9 cellular contexts compared by ENCODE assay signal in the genomic region with DNA sequence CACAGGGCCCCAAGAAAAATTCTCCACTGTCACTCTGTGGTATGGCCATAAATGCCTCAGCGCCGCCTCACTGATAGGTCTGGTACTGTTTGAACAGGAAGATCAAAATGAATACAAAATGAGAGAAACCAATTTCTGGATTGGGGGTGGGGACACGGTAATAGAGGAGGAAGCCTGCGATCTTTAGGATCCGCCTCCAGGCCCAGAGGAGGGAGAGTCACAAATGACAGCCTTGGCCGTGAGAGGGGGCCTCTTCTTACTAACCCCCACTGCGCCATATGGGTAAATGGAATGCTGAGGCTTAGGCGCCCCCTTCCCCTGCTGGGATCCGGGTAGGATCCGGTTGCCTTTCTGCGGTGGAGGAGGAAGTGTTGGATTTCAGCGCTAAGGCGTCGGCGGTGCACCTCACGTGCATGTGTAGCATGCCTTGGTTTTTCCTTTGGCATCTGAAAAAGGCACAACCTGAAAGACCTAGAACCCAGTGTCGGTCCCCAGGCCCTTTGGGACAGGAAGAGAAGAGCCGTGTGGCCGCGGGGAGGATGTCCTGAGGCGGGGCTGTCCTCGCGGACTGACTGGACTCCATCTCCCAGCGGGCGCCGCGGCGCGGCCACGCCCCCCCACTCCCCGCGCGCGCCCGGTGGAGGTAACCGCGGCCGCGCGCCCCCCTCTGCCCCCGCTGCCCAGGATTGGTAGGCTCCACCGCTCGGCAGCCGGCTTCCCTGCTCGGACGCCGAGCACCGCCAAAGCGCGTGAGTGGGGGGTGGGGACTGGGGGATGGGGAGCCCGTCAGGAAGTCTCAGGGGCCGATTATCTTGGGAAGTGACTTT. TPM values are rescaled to one million over a fixed set of nuclear protein-coding genes. Genes with fewer than 3 reads are reported as not detected.
DNase-seq lines count a peak whose midpoint lies in the region; ATAC-seq and FAIRE-seq lines count a peak whose summit lies in the region.
"Had no signal": no experiment of that assay in that cellular context is flagged by ENCODE, and none has a peak within 500 bp of the region (broad histone marks: within the 10 kb centered on the region; RNA-seq: fewer than 3 reads in every experiment).

No MANE protein-coding gene starts in this region.

- peak overlapping the region; percentile 98 for H3K27ac ChIP-seq in mesodermal cell (ENCODE audit: low read depth, low read length, severe bottlenecking)

- peaks cover 9% of the 10 kb centered on the region for H3K36me3 ChIP-seq in NT2/D1 (ENCODE audit: insufficient read depth, insufficient read length, low read length)
- no peaks in the 10 kb centered on the region for H3K36me3 ChIP-seq in endocrine pancreas (ENCODE audit: control insufficient read depth, insufficient read depth, low read length)
- peaks cover 8% of the 10 kb centered on the region for H3K36me3 ChIP-seq in mesodermal cell (ENCODE audit: control insufficient read depth, insufficient read depth, low read length)

- FAIRE-seq in HTR-8/SVneo (lab: Jason Lieb, UNC): no peak
- FAIRE-seq: islet of Langerhans had no signal

- H3K4me3 ChIP-seq in NT2/D1 (ENCODE audit: insufficient read length, low read depth) (peak overlapping the region; percentile 47), endocrine pancreas (ENCODE audit: control insufficient read depth, insufficient read depth, low read length) (peak overlapping the region; percentile 48), mesodermal cell (ENCODE audit: extremely low read depth, insufficient read depth, low read length, poor library complexity, severe bottlenecking) (peak overlapping the region; percentile 70)

- H3K27me3 ChIP-seq in NT2/D1 (ENCODE audit: insufficient read depth, insufficient read length) (no peaks in the 10 kb centered on the region), endocrine pancreas (ENCODE audit: control insufficient read depth, insufficient read depth, low read length) (no peaks in the 10 kb centered on the region)

- peak; percentile 42 for ATAC-seq in GM21390 (IDR thresholded peaks at IDR 0.05; ENCODE audit: unreplicated experiment)

- H3K9ac ChIP-seq in NT2/D1 (ENCODE audit: insufficient read length, low read depth): peak overlapping the region; percentile 90
- H3K9ac ChIP-seq in endocrine pancreas (ENCODE audit: control insufficient read depth, insufficient read depth, low read length): peak overlapping the region; percentile 85

- H3K4me1 ChIP-seq in NT2/D1 (ENCODE audit: insufficient read depth, insufficient read length) (peaks cover 16% of the 10 kb centered on the region), endocrine pancreas (ENCODE audit: control insufficient read depth, insufficient read depth, low read length) (no peaks in the 10 kb centered on the region), mesodermal cell (ENCODE audit: control insufficient read depth, insufficient read depth, low read length, poor library complexity, severe bottlenecking) (peaks cover 42% of the 10 kb centered on the region)

- 1 to 4% methylated on average over 26 to 28 of the region's 52 CpGs for WGBS in mesodermal cell (ENCODE audit: insufficient coverage in 2 of 2), 2 experiments

- H3K9me3 ChIP-seq in NT2/D1 (ENCODE audit: insufficient read depth, low read length) (no peaks in the 10 kb centered on the region), endocrine pancreas (ENCODE audit: control insufficient read depth, low read length) (no peaks in the 10 kb centered on the region), mesodermal cell (ENCODE audit: control insufficient read depth, low read length) (no peaks in the 10 kb centered on the region)

- peak; percentile 83 for DNase-seq in COLO829 (ENCODE audit: low spot score)
- peak; percentile 90 for DNase-seq in HTR-8/SVneo (ENCODE audit: insufficient read length, low spot score)
- DNase-seq in NT2/D1 (ENCODE audit: low read depth, low spot score): peak; percentile 84
- peak; percentile 51 for DNase-seq in activated CD8-positive, alpha-beta memory T cell treated with anti-CD3 and anti-CD28 coated beads, Interleukin-2, amount 50 U/mL, for 24 hours (ENCODE audit: extremely low read depth)
- DNase-seq in stimulated activated CD8-positive, alpha-beta memory T cell treated with anti-CD3 and anti-CD28 coated beads, Interleukin-15, amount 100 ng/mL, for 24 hours (ENCODE audit: low read depth): peak; percentile 78

RNA-seq across cellular contexts. Expression of a gene that starts 0.7 kb away (rescaled TPM):
- 37.0 TPM for polyA plus RNA-seq in mesodermal cell (2013, experiment 1 of 2)
- 32.4 TPM for polyA plus RNA-seq in mesodermal cell (2013, experiment 2 of 2)

RNA-seq across cellular contexts. Expression of a gene that starts 11.4 kb away (rescaled TPM):
- 21.7 TPM for polyA plus RNA-seq in mesodermal cell (2013, experiment 1 of 2)
- polyA plus RNA-seq in mesodermal cell (2013, experiment 2 of 2): 18.3 TPM

RNA-seq across cellular contexts. Expression of a gene that starts 20.6 kb away (rescaled TPM):
- 29.3 TPM for polyA plus RNA-seq in mesodermal cell (2013, experiment 1 of 2)
- polyA plus RNA-seq in mesodermal cell (2013, experiment 2 of 2): 26.2 TPM

RNA-seq across cellular contexts. Expression of a gene that starts 54.4 kb away (rescaled TPM):
- polyA plus RNA-seq in mesodermal cell (2013, experiment 1 of 2): 114 TPM
- polyA plus RNA-seq in mesodermal cell (2013, experiment 2 of 2): 85.5 TPM

Comparison
In these comparisons a context has a peak if more than half of its experiments do, and no peak if none do; other contexts are left out.
1. Peak in every context shown above with its lines: DNase-seq, ATAC-seq, H3K4me3 ChIP-seq and H3K27ac ChIP-seq.